Comparison of ENCODE assay signal across 10 cellular contexts in the genomic region with DNA sequence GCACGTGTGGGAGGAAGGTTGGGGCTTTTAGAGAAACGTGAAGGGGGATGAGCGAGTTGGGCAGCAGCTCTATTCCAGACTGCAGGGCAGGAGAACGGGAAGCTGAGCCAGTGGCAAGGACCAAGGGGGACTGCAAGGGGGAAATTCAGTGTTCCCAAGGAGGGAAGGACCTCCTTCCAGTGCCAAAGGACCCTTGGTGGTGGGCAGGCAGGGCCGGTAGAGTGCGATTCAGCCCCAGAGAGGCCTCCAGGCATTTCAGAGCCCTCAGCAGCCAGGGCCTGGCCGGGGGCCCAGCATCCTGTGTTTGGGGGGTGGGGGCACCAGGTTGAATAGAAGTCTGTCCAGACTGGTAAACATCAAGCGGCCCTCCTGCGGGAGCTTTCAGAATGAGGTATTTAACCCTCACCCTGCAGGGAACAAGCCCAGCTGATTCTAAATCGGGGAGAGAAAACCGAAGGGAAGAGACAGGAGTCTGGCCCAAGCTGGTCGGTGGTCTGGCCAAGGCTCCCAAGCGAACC. TPM values are rescaled to one million over a fixed set of nuclear protein-coding genes. Genes with fewer than 3 reads are reported as not detected.
DNase-seq lines count a peak whose midpoint lies in the region; ATAC-seq and TF ChIP-seq lines count a peak whose summit lies in the region.
"Had no signal": no experiment of that assay in that cellular context is flagged by ENCODE, and none has a peak within 500 bp of the region (broad histone marks: within the 10 kb centered on the region; RNA-seq: fewer than 3 reads in every experiment).

No MANE protein-coding gene starts in this region.

- peaks cover 42% of the 10 kb centered on the region for H3K27me3 Mint-ChIP-seq in endodermal cell (ENCODE audit: insufficient read depth)

- peaks cover 2% of the 10 kb centered on the region; the same call in 1 of the 2 replicates for H3F3A ChIP-seq in DOHH2 (ENCODE audit: control insufficient read depth, insufficient read depth)

- peaks cover 18% of the 10 kb centered on the region for H3K4me1 Mint-ChIP-seq in endodermal cell

- TF ChIP-seq CTCF in DOHH2 (IDR thresholded peaks at IDR 0.05; ENCODE audit: low read depth, low read length, poor library complexity, severe bottlenecking) = no peak
- TF ChIP-seq CTCF in endodermal cell (conservative IDR thresholded peaks at IDR 0.05) = no peak

- H3K4me3 ChIP-seq in DOHH2 (ENCODE audit: low read length) (peak overlapping the region; percentile 47), NT2/D1 (ENCODE audit: insufficient read length, low read depth) (peak overlapping the region; percentile 82), endodermal cell (ENCODE audit: low read length) (peak overlapping the region; percentile 73), rectal smooth muscle tissue (ENCODE audit: low read length) (peak overlapping the region; percentile 68)

- H3K27ac ChIP-seq in DOHH2 (ENCODE audit: low read depth, low read length) = no peak overlapping the region
- peak overlapping the region; percentile 86 for H3K27ac ChIP-seq in endodermal cell (ENCODE audit: low read depth, low read length)
- peak overlapping the region; percentile 40 for H3K27ac ChIP-seq in rectal smooth muscle tissue (ENCODE audit: low read depth, low read length)

- peaks cover 58% of the 10 kb centered on the region for H3K4me1 ChIP-seq in DOHH2 (ENCODE audit: control insufficient read depth, low read length)
- peaks cover 21% of the 10 kb centered on the region for H3K4me1 ChIP-seq in NT2/D1 (ENCODE audit: insufficient read depth, insufficient read length)
- peaks cover 10% of the 10 kb centered on the region for H3K4me1 ChIP-seq in endodermal cell (ENCODE audit: control insufficient read depth, insufficient read depth, low read length)
- H3K4me1 ChIP-seq in rectal smooth muscle tissue (ENCODE audit: control insufficient read depth, insufficient read depth, low read length) = no peaks in the 10 kb centered on the region

- no peaks in the 10 kb centered on the region for H3K9me3 Mint-ChIP-seq in endodermal cell
- H3K9me3 Mint-ChIP-seq: activated naive CD4-positive, alpha-beta T cell treated with anti-CD3 and anti-CD28 coated beads, Interleukin-2, amount 50 U/mL, for 72 hours had no signal

- H3K9ac ChIP-seq in NT2/D1 (ENCODE audit: insufficient read length, low read depth) (peak overlapping the region; percentile 75), endodermal cell (ENCODE audit: extremely low read depth, low read length, poor library complexity, severe bottlenecking) (no peak overlapping the region), rectal smooth muscle tissue (ENCODE audit: low read length) (peak overlapping the region; percentile 49)

- peak overlapping the region; percentile 66 for H3K4me2 ChIP-seq in DOHH2 (ENCODE audit: low read length)

- WGBS in endodermal cell (ENCODE audit: insufficient coverage in 1 of 2, insufficient read length in 1 of 2), 2 experiments = 27 to 37% methylated on average over 11 to 13 of the region's 13 CpGs

- peaks cover 35% of the 10 kb centered on the region for H3K36me3 Mint-ChIP-seq in endodermal cell (ENCODE audit: low read depth)
- H3K36me3 Mint-ChIP-seq: activated naive CD4-positive, alpha-beta T cell treated with anti-CD3 and anti-CD28 coated beads, Interleukin-2, amount 50 U/mL, for 72 hours had no signal

- H3K36me3 ChIP-seq in DOHH2 (ENCODE audit: control insufficient read depth, low read length) = no peaks in the 10 kb centered on the region
- peaks cover 17% of the 10 kb centered on the region for H3K36me3 ChIP-seq in NT2/D1 (ENCODE audit: insufficient read depth, insufficient read length, low read length)
- peaks cover 37% of the 10 kb centered on the region for H3K36me3 ChIP-seq in endodermal cell (ENCODE audit: control insufficient read depth, insufficient read depth, low read length)
- H3K36me3 ChIP-seq in rectal smooth muscle tissue (ENCODE audit: control insufficient read depth, insufficient read depth, low read length) = no peaks in the 10 kb centered on the region

- H3K27ac Mint-ChIP-seq in endodermal cell = no peak overlapping the region

- peak overlapping the region; percentile 80 for H3K4me3 Mint-ChIP-seq in endodermal cell

- no peaks in the 10 kb centered on the region for H4K20me1 ChIP-seq in DOHH2 (ENCODE audit: control insufficient read depth, insufficient read depth, low read depth, low read length)

- no peaks in the 10 kb centered on the region for H3K79me2 ChIP-seq in DOHH2 (ENCODE audit: control insufficient read depth, low read length)

- no peaks in the 10 kb centered on the region for H3K9me3 ChIP-seq in DOHH2 (ENCODE audit: control insufficient read depth, insufficient read depth, low read length)
- H3K9me3 ChIP-seq in NT2/D1 (ENCODE audit: insufficient read depth, low read length) = no peaks in the 10 kb centered on the region
- no peaks in the 10 kb centered on the region for H3K9me3 ChIP-seq in endodermal cell (ENCODE audit: control insufficient read depth, low read length)

- no peak for DNase-seq in NT2/D1 (ENCODE audit: low read depth, low spot score)
- DNase-seq in endodermal cell = no peak
- no peak for DNase-seq in epidermal melanocyte (ENCODE audit: insufficient read length, low spot score)
- DNase-seq in stimulated activated CD4-positive, alpha-beta T cell treated with anti-CD3 and anti-CD28 coated beads, Interleukin-2, amount 100 ng/mL, for 24 hours = no peak
- DNase-seq in activated CD4-positive, alpha-beta T cell treated with anti-CD3 and anti-CD28 coated beads, Interleukin-2, amount 50 U/mL, for 48 hours = no peak
- DNase-seq: NCI-H187 had no signal

- H3K27me3 ChIP-seq in DOHH2 (ENCODE audit: control insufficient read depth, low read length) (peaks cover 39% of the 10 kb centered on the region), NT2/D1 (ENCODE audit: insufficient read depth, insufficient read length) (peaks cover 41% of the 10 kb centered on the region), endodermal cell (ENCODE audit: control insufficient read depth, insufficient read depth, low read length, poor library complexity, severe bottlenecking) (peaks cover 13% of the 10 kb centered on the region), rectal smooth muscle tissue (ENCODE audit: control insufficient read depth, insufficient read depth, low read length) (peaks cover 21% of the 10 kb centered on the region)

- no peaks in the 10 kb centered on the region for H3K9me2 ChIP-seq in DOHH2 (replicated peaks; ENCODE audit: control insufficient read depth, low read length)

- ATAC-seq in GM21390 (IDR thresholded peaks at IDR 0.05; ENCODE audit: unreplicated experiment) = no peak

RNA-seq across cellular contexts. Expression of a gene that starts 2.3 kb away (rescaled TPM):
- total RNA-seq in endodermal cell = 100 to 1,000 TPM; 295 to 470 TPM
- polyA plus RNA-seq in endodermal cell (2013, experiment 1 of 2) = 53.1 TPM
- polyA plus RNA-seq in endodermal cell (2013, experiment 2 of 2) = 54.2 TPM

RNA-seq across cellular contexts. Expression of a gene that starts 56.7 kb away (rescaled TPM):
- total RNA-seq in endodermal cell = 10 to 100 TPM; 41.4 to 42.4 TPM
- 37.0 TPM for polyA plus RNA-seq in endodermal cell (2013, experiment 1 of 2)
- 33.9 TPM for polyA plus RNA-seq in endodermal cell (2013, experiment 2 of 2)

RNA-seq across cellular contexts. Expression of a gene that starts 58.7 kb away (rescaled TPM):
- 10 to 100 TPM; 21.9 to 22.3 TPM for total RNA-seq in endodermal cell
- 18.0 TPM for polyA plus RNA-seq in endodermal cell (2013, experiment 1 of 2)
- 17.6 TPM for polyA plus RNA-seq in endodermal cell (2013, experiment 2 of 2)
